Comparison of ENCODE assay signal across 21 cellular contexts in genomic region chr21:46194374-46195334, GRCh38. TPM values are rescaled to one million over a fixed set of nuclear protein-coding genes. Genes with fewer than 3 reads are reported as not detected.
DNase-seq lines count a peak whose midpoint lies in the region; ATAC-seq and TF ChIP-seq lines count a peak whose summit lies in the region.
"Had no signal": no experiment of that assay in that cellular context is flagged by ENCODE, and none has a peak within 500 bp of the region (broad histone marks: within the 10 kb centered on the region; RNA-seq: fewer than 3 reads in every experiment).

No MANE protein-coding gene starts in this region.

- intact Hi-C loops in CD14-positive monocyte (cut with micrococcal nuclease) (no loop called here), Caco-2 (cut with micrococcal nuclease; ENCODE audit: unreplicated experiment) (no loop called here)

- H3K79me2 ChIP-seq in osteoblast (ENCODE audit: insufficient read depth, low read length), result no peaks in the 10 kb centered on the region

- no peak overlapping the region for H3K4me2 ChIP-seq in osteoblast (ENCODE audit: insufficient read depth, low read length)

- CTCF ChIA-PET in HEK293 (lab: Yijun Ruan, JAX), result interaction anchor here (0.7 kb wide), 1 partner anchor 51 kb away, joined by 4 read pairs; no protein-coding TSS in a partner anchor
- CTCF ChIA-PET in Caco-2 (lab: Charles Lee), result no interaction called here

- BruUV-seq in Caco-2 (replicated peaks; lab: Mats Ljungman, UMichigan), result no TSS peak

- no peaks in the 10 kb centered on the region for H3K4me1 Mint-ChIP-seq in CD14-positive monocyte
- no peaks in the 10 kb centered on the region for H3K4me1 Mint-ChIP-seq in endothelial cell (ENCODE audit: unreplicated experiment)
- peaks cover 2% of the 10 kb centered on the region for H3K4me1 Mint-ChIP-seq in Caco-2 (ENCODE audit: low read depth, unreplicated experiment)
- H3K4me1 Mint-ChIP-seq in activated T-helper 17 cell treated with anti-CD3 and anti-CD28 coated beads, Interleukin-2, amount 50 U/mL, for 72 hours, result no peaks in the 10 kb centered on the region
- H3K4me1 Mint-ChIP-seq: activated naive CD8-positive, alpha-beta T cell treated with anti-CD3 and anti-CD28 coated beads, Interleukin-2, amount 50 U/mL, for 24 hours had no signal

- H3K4me3 ChIP-seq in HEK293 (ENCODE audit: low read depth, low read length) (no peak overlapping the region), osteoblast (ENCODE audit: insufficient read depth, low read length) (no peak overlapping the region), Caco-2 (ENCODE audit: low read depth, low read length) (no peak overlapping the region)
- H3K4me3 ChIP-seq: GM12878, heart left ventricle, pancreas, SJSA1 had no signal

- no peaks in the 10 kb centered on the region for H3K27me3 ChIP-seq in osteoblast (ENCODE audit: insufficient read depth, low read length)
- no peaks in the 10 kb centered on the region for H3K27me3 ChIP-seq in Caco-2 (replicated peaks; ENCODE audit: control insufficient read depth, insufficient read depth, low read length)
- H3K27me3 ChIP-seq: heart left ventricle, pancreas, SJSA1 had no signal

- H3K27me3 Mint-ChIP-seq in CD14-positive monocyte (ENCODE audit: low read depth in 3 of 3), result peaks cover 0 to 2% (median 0%) of the 10 kb centered on the region in 3 donors
- H3K27me3 Mint-ChIP-seq in endothelial cell (ENCODE audit: unreplicated experiment), result peaks cover 9% of the 10 kb centered on the region
- no peaks in the 10 kb centered on the region for H3K27me3 Mint-ChIP-seq in Caco-2 (ENCODE audit: insufficient read depth, unreplicated experiment)
- no peaks in the 10 kb centered on the region for H3K27me3 Mint-ChIP-seq in activated T-helper 17 cell treated with anti-CD3 and anti-CD28 coated beads, Interleukin-2, amount 50 U/mL, for 72 hours
- H3K27me3 Mint-ChIP-seq: activated naive CD8-positive, alpha-beta T cell treated with anti-CD3 and anti-CD28 coated beads, Interleukin-2, amount 50 U/mL, for 24 hours had no signal

- H3K4me3 Mint-ChIP-seq in CD14-positive monocyte (no peak overlapping the region), endothelial cell (ENCODE audit: unreplicated experiment) (peak overlapping the region; percentile 73), Caco-2 (ENCODE audit: unreplicated experiment) (no peak overlapping the region)
- no peak overlapping the region for H3K4me3 Mint-ChIP-seq in activated T-helper 17 cell treated with anti-CD3 and anti-CD28 coated beads, Interleukin-2, amount 50 U/mL, for 72 hours
- H3K4me3 Mint-ChIP-seq: activated naive CD8-positive, alpha-beta T cell treated with anti-CD3 and anti-CD28 coated beads, Interleukin-2, amount 50 U/mL, for 24 hours had no signal

- TF ChIP-seq CTCF in CD14-positive monocyte (IDR thresholded peaks at IDR 0.05), result no peak
- no peak for TF ChIP-seq CTCF in HEK293 (tag by site-specific recombination; IDR thresholded peaks at IDR 0.05)
- TF ChIP-seq CTCF in endothelial cell (IDR thresholded peaks at IDR 0.05; ENCODE audit: unreplicated experiment), result no peak
- no peak for TF ChIP-seq CTCF in osteoblast (IDR thresholded peaks at IDR 0.05; ENCODE audit: extremely low read depth, low read depth, low read length)
- no peak for TF ChIP-seq CTCF in Caco-2 (IDR thresholded peaks at IDR 0.05; ENCODE audit: insufficient read depth in 1 of 2, low read depth in 1 of 2, low read length in 1 of 2, severe bottlenecking in 1 of 2, unreplicated experiment in 1 of 2)

- no peaks in the 10 kb centered on the region for H4K20me1 ChIP-seq in osteoblast (ENCODE audit: insufficient read depth, low read length)

- peaks cover 0 to 2% (median 0%) of the 10 kb centered on the region in 7 donors for H3K9me3 Mint-ChIP-seq in CD14-positive monocyte
- H3K9me3 Mint-ChIP-seq in endothelial cell (ENCODE audit: unreplicated experiment), result no peaks in the 10 kb centered on the region
- H3K9me3 Mint-ChIP-seq in Caco-2 (ENCODE audit: unreplicated experiment), result no peaks in the 10 kb centered on the region
- H3K9me3 Mint-ChIP-seq in activated T-helper 17 cell treated with anti-CD3 and anti-CD28 coated beads, Interleukin-2, amount 50 U/mL, for 72 hours, result no peaks in the 10 kb centered on the region
- H3K9me3 Mint-ChIP-seq: activated naive CD8-positive, alpha-beta T cell treated with anti-CD3 and anti-CD28 coated beads, Interleukin-2, amount 50 U/mL, for 24 hours had no signal

- no peak overlapping the region for H2AFZ ChIP-seq in osteoblast (ENCODE audit: low read length)

- POLR2A ChIA-PET in HEK293 (lab: Yijun Ruan, JAX) (no interaction called here), Caco-2 (lab: Charles Lee) (no interaction called here)

- peaks cover 46 to 53% of the 10 kb centered on the region in 2 donors for H3K36me3 Mint-ChIP-seq in CD14-positive monocyte
- peaks cover 60% of the 10 kb centered on the region for H3K36me3 Mint-ChIP-seq in endothelial cell (ENCODE audit: low read depth, unreplicated experiment)
- H3K36me3 Mint-ChIP-seq in Caco-2 (ENCODE audit: insufficient read depth, unreplicated experiment), result peaks cover 68% of the 10 kb centered on the region
- H3K36me3 Mint-ChIP-seq in activated T-helper 17 cell treated with anti-CD3 and anti-CD28 coated beads, Interleukin-2, amount 50 U/mL, for 72 hours (ENCODE audit: low read depth), result peaks cover 43% of the 10 kb centered on the region

- DNase-seq in CD14-positive monocyte (ENCODE audit: low spot score) (peak; percentile 40), endothelial cell (ENCODE audit: low spot score) (no peak), osteoblast (ENCODE audit: insufficient read length, low spot score, missing footprints) (peak; percentile 35), Caco-2 (no peak), NCI-H1694 (lab: John Stamatoyannopoulos, UW) (no peak), T-helper 9 cell (no peak)
- DNase-seq: activated CD4-positive, alpha-beta T cell treated with anti-CD3 and anti-CD28 coated beads for 48 hours; activated naive CD8-positive, alpha-beta T cell treated with anti-CD3 and anti-CD28 coated beads, Interleukin-2, amount 50 U/mL, for 24 hours; effector CD4-positive, alpha-beta T cell; midbrain; NCI-H2081; NCI-H524 treated with DMSO at 0.1 percent for 48 hours; stimulated activated CD4-positive, alpha-beta T cell treated with anti-CD3 and anti-CD28 coated beads, Interleukin-4, amount 100 ng/mL, for 1 hour had no signal

- H3K27ac Mint-ChIP-seq in CD14-positive monocyte (peak overlapping the region in 1 of 7 donors; percentile 1), endothelial cell (ENCODE audit: unreplicated experiment) (no peak overlapping the region), Caco-2 (ENCODE audit: unreplicated experiment) (no peak overlapping the region)
- H3K27ac Mint-ChIP-seq in activated T-helper 17 cell treated with anti-CD3 and anti-CD28 coated beads, Interleukin-2, amount 50 U/mL, for 72 hours, result no peak overlapping the region
- H3K27ac Mint-ChIP-seq: activated naive CD8-positive, alpha-beta T cell treated with anti-CD3 and anti-CD28 coated beads, Interleukin-2, amount 50 U/mL, for 24 hours had no signal

- H3K4me1 ChIP-seq in HEK293 (ENCODE audit: control insufficient read depth, insufficient read depth, low read length) (no peaks in the 10 kb centered on the region), osteoblast (ENCODE audit: insufficient read depth, low read length) (peaks cover 13% of the 10 kb centered on the region), Caco-2 (no peaks in the 10 kb centered on the region)
- H3K4me1 ChIP-seq: pancreas had no signal

- no peak for ATAC-seq in activated T-helper 17 cell treated with anti-CD3 and anti-CD28 coated beads, Interleukin-2, amount 50 U/mL, for 72 hours (replicated peaks)
- ATAC-seq: activated naive CD8-positive, alpha-beta T cell treated with anti-CD3 and anti-CD28 coated beads, Interleukin-2, amount 50 U/mL, for 24 hours; GM12878; heart left ventricle; pancreas had no signal

- H3K27ac ChIP-seq in HEK293 (ENCODE audit: extremely low read depth, low read depth, low read length), result no peak overlapping the region
- no peak overlapping the region for H3K27ac ChIP-seq in osteoblast (ENCODE audit: low read depth, low read length)
- H3K27ac ChIP-seq: heart left ventricle, pancreas, SJSA1 had no signal

- no peaks in the 10 kb centered on the region for H3K9me3 ChIP-seq in HEK293 (ENCODE audit: control insufficient read depth, insufficient read depth, low read depth, low read length)
- H3K9me3 ChIP-seq in osteoblast (ENCODE audit: low read depth, low read length), result no peaks in the 10 kb centered on the region
- no peaks in the 10 kb centered on the region for H3K9me3 ChIP-seq in Caco-2
- H3K9me3 ChIP-seq: heart left ventricle, pancreas, SJSA1 had no signal

- H3K36me3 ChIP-seq in HEK293 (ENCODE audit: control insufficient read depth in 2 of 2, insufficient read depth in 1 of 2, low read length in 2 of 2), result peaks cover 15 to 58% of the 10 kb centered on the region in 2 experiments; a peak in 2 of 3 replicates
- peaks cover 22% of the 10 kb centered on the region for H3K36me3 ChIP-seq in osteoblast (ENCODE audit: insufficient read depth, low read length)
- H3K36me3 ChIP-seq in Caco-2 (ENCODE audit: control insufficient read depth, insufficient read depth, low read length), result peaks cover 8% of the 10 kb centered on the region

TF ChIP-seq in HEK293, 187 proteins besides CTCF, POLR2A, EP300 and RAD21 (continues in another document):
- TF ChIP-seq ZBTB26 (tag by site-specific recombination; optimal IDR thresholded peaks at IDR 0.05), result no peak
- no peak for TF ChIP-seq ZNF202 (tag by site-specific recombination; IDR thresholded peaks at IDR 0.05; ENCODE audit: borderline replicate concordance)

RNA-seq across cellular contexts. Expression of gene SPATC1L, which starts 10.4 kb away (rescaled TPM):
- polyA plus RNA-seq in CD14-positive monocyte, result 1 to 10 TPM; 3.3 to 5.8 TPM
- total RNA-seq in endothelial cell (ENCODE audit: unreplicated experiment), result 25.3 TPM
- total RNA-seq in osteoblast, result 3.2 and 6.9 TPM in 2 replicates
- 3.1 and 4.6 TPM in 2 replicates for total RNA-seq in Caco-2 (2022)
- 1 to 10 TPM; 3.8 to 6.7 TPM for total RNA-seq in activated T-helper 17 cell treated with anti-CD3 and anti-CD28 coated beads, Interleukin-2, amount 50 U/mL, for 72 hours

RNA-seq across cellular contexts. Expression of gene LSS, which starts 33.9 kb away (rescaled TPM):
- 1 to 10 TPM; 4.1 to 4.9 TPM for polyA plus RNA-seq in CD14-positive monocyte
- 157 TPM for total RNA-seq in endothelial cell (ENCODE audit: unreplicated experiment)
- total RNA-seq in osteoblast, result 122 and 145 TPM in 2 replicates
- total RNA-seq in Caco-2 (2022), result 121 and 127 TPM in 2 replicates
- 10 to 100 TPM; 30.8 to 43.8 TPM for total RNA-seq in activated T-helper 17 cell treated with anti-CD3 and anti-CD28 coated beads, Interleukin-2, amount 50 U/mL, for 72 hours

RNA-seq across cellular contexts. Expression of gene FTCD, which starts 39.3 kb away (rescaled TPM):
- polyA plus RNA-seq in CD14-positive monocyte, result not detected
- total RNA-seq in endothelial cell (ENCODE audit: unreplicated experiment) (1.5 TPM), osteoblast (0.29 and 0.36 TPM in 2 replicates), Caco-2 (2022) (3.5 and 4.5 TPM in 2 replicates)
- under 1 TPM in 1 of 2 donors, not detected in 1; 0.24 TPM for total RNA-seq in activated T-helper 17 cell treated with anti-CD3 and anti-CD28 coated beads, Interleukin-2, amount 50 U/mL, for 72 hours
- total RNA-seq: bronchial epithelial cell, SJSA1, subcutaneous adipose tissue had no signal

Comparison
In these comparisons a context has a peak if more than half of its experiments do, and no peak if none do; other contexts are left out.
1. DNase-seq: peak in CD14-positive monocyte (single experiment) and osteoblast (single experiment); none in endothelial cell (single experiment), Caco-2 (0 of 2), NCI-H1694 (single experiment) and T-helper 9 cell (single experiment).